Comparison of ENCODE assay signal across 15 cellular contexts in genomic region chr17:13922885-13923284, GRCh38.
DNase-seq lines count a peak whose midpoint lies in the region; ATAC-seq and TF ChIP-seq lines count a peak whose summit lies in the region.
"Had no signal": no experiment of that assay in that cellular context is flagged by ENCODE, and none has a peak within 500 bp of the region (broad histone marks: within the 10 kb centered on the region; RNA-seq: fewer than 3 reads in every experiment).

No MANE protein-coding gene starts in this region.

- H3K9me2 ChIP-seq in GM23338 (ENCODE audit: insufficient read depth) (no peaks in the 10 kb centered on the region), OCI-LY1 (ENCODE audit: low read depth, low read length) (no peaks in the 10 kb centered on the region)

- H3K4me1 Mint-ChIP-seq in GM23338, result peaks cover 18% of the 10 kb centered on the region
- peaks cover 68% of the 10 kb centered on the region for H3K4me1 Mint-ChIP-seq in dendritic cell treated with granulocyte-macrophage colony-stimulating factor and Interleukin-4, amounts not matched to agents 40 ng/mL and 50 ng/mL, for 4 days (ENCODE audit: low read depth)

- 0 out of 2 replicates have a peak, but pooled peaks cover 6% of the 10 kb centered on the region for H3K4me1 ChIP-seq in GM23338 (ENCODE audit: insufficient read depth)
- H3K4me1 ChIP-seq in OCI-LY1 (ENCODE audit: insufficient read depth, low read length, severe bottlenecking), result peaks cover 54% of the 10 kb centered on the region
- H3K4me1 ChIP-seq in neuronal stem cell (ENCODE audit: control insufficient read depth in 2 of 2, insufficient read depth in 1 of 2, low read depth in 1 of 2, low read length in 2 of 2), result peaks cover 0 to 2% of the 10 kb centered on the region in 2 donors

- H3K27ac Mint-ChIP-seq in GM23338, result peak overlapping the region; percentile 54; the same call in 1 of the 2 replicates
- peak overlapping the region; percentile 72 for H3K27ac Mint-ChIP-seq in dendritic cell treated with granulocyte-macrophage colony-stimulating factor and Interleukin-4, amounts not matched to agents 40 ng/mL and 50 ng/mL, for 4 days
- H3K27ac Mint-ChIP-seq: B cell; CD4-positive, alpha-beta T cell had no signal

- H2AFZ ChIP-seq in GM23338 (no peak overlapping the region), OCI-LY1 (ENCODE audit: low read length) (no peak overlapping the region), neuronal stem cell (ENCODE audit: low read length) (no peak overlapping the region)

- TF ChIP-seq CTCF in GM23338 (conservative IDR thresholded peaks at IDR 0.05; ENCODE audit: low read depth in 2 of 2), result no peak
- no peak for TF ChIP-seq CTCF in OCI-LY1 (IDR thresholded peaks at IDR 0.05; ENCODE audit: low read length)

- H3K27ac ChIP-seq in GM23338 (ENCODE audit: low read depth) (no peak overlapping the region), OCI-LY1 (ENCODE audit: low read depth, low read length, poor library complexity, severe bottlenecking) (peak overlapping the region; percentile 86), neuronal stem cell (replicated peaks; ENCODE audit: low read length) (no peak overlapping the region)

- H2BK15ac ChIP-seq in neuronal stem cell (ENCODE audit: low read length), result no peak overlapping the region

- H3K4me2 ChIP-seq in GM23338, result no peak overlapping the region
- H3K4me2 ChIP-seq in OCI-LY1 (ENCODE audit: low read length), result peak overlapping the region; percentile 21; the same call in 1 of the 2 replicates
- no peak overlapping the region for H3K4me2 ChIP-seq in neuronal stem cell (ENCODE audit: insufficient read depth, low read length, poor library complexity, severe bottlenecking)

- no peak overlapping the region for H2BK12ac ChIP-seq in neuronal stem cell (ENCODE audit: low read length)

- H2BK120ac ChIP-seq in neuronal stem cell (ENCODE audit: low read depth, low read length), result no peak overlapping the region

- H3K36me3 ChIP-seq in GM23338 (ENCODE audit: insufficient read depth), result no peaks in the 10 kb centered on the region
- H3K36me3 ChIP-seq in OCI-LY1 (ENCODE audit: insufficient read depth, low read length), result no peaks in the 10 kb centered on the region
- no peaks in the 10 kb centered on the region for H3K36me3 ChIP-seq in neuronal stem cell (replicated peaks in 1 of 2; ENCODE audit: control insufficient read depth in 2 of 2, insufficient read depth in 2 of 2, low read length in 2 of 2)

- no peak overlapping the region for H2BK5ac ChIP-seq in neuronal stem cell (ENCODE audit: low read length)

- H3F3A ChIP-seq in GM23338 (replicated peaks; ENCODE audit: low read depth), result no peaks in the 10 kb centered on the region
- H3F3A ChIP-seq in OCI-LY1 (ENCODE audit: insufficient read depth, low read length), result no peaks in the 10 kb centered on the region

- no peak overlapping the region for H4K8ac ChIP-seq in neuronal stem cell (ENCODE audit: low read depth, low read length)

- no peak overlapping the region for H4K91ac ChIP-seq in neuronal stem cell (ENCODE audit: low read depth, low read length, poor library complexity)

- H4K20me1 ChIP-seq in GM23338 (replicated peaks; ENCODE audit: insufficient read depth) (no peaks in the 10 kb centered on the region), OCI-LY1 (ENCODE audit: insufficient read depth, low read length) (no peaks in the 10 kb centered on the region)

- WGBS in neuronal stem cell (ENCODE audit: extremely low coverage in 2 of 2, insufficient read length in 2 of 2, insufficient replicate concordance in 1 of 2), 2 donors, result no CpG with 5 or more reads among the region's 5 CpGs

- DNase-seq in GM23338 (ENCODE audit: low spot score) (no peak), neuronal stem cell (ENCODE audit: low spot score) (no peak), NCI-H82 treated with DMSO at 0.1 percent for 48 hours (lab: John Stamatoyannopoulos, UW; ENCODE audit: unreplicated experiment) (no peak), DMS53 (lab: John Stamatoyannopoulos, UW) (no peak)
- DNase-seq: Calu3; CD4-positive, alpha-beta T cell; DMS 273 treated with DMSO at 0.1 percent for 48 hours; DMS79; HCEC 1CT; IMR-90 had no signal

- H3K23ac ChIP-seq in neuronal stem cell (ENCODE audit: low read depth, low read length, poor library complexity), result no peak overlapping the region

- H3K79me1 ChIP-seq in neuronal stem cell (ENCODE audit: low read depth, low read length), result no peaks in the 10 kb centered on the region

- H3K27me3 Mint-ChIP-seq in GM23338 (ENCODE audit: insufficient read depth, low read depth, poor library complexity), result peaks cover 13% of the 10 kb centered on the region
- no peaks in the 10 kb centered on the region for H3K27me3 Mint-ChIP-seq in dendritic cell treated with granulocyte-macrophage colony-stimulating factor and Interleukin-4, amounts not matched to agents 40 ng/mL and 50 ng/mL, for 4 days
- H3K27me3 Mint-ChIP-seq: B cell; CD4-positive, alpha-beta T cell had no signal

- no peak overlapping the region for H3K4me3 Mint-ChIP-seq in GM23338
- H3K4me3 Mint-ChIP-seq in dendritic cell treated with granulocyte-macrophage colony-stimulating factor and Interleukin-4, amounts not matched to agents 40 ng/mL and 50 ng/mL, for 4 days, result no peak overlapping the region
- H3K4me3 Mint-ChIP-seq: B cell; CD4-positive, alpha-beta T cell had no signal

- H3K9ac ChIP-seq in OCI-LY1 (ENCODE audit: low read length), result no peak overlapping the region
- H3K9ac ChIP-seq in neuronal stem cell (ENCODE audit: low read depth, low read length, poor library complexity), result no peak overlapping the region

- intact Hi-C loops in dendritic cell treated with granulocyte-macrophage colony-stimulating factor and Interleukin-4, amounts not matched to agents 40 ng/mL and 50 ng/mL, for 4 days (cut with micrococcal nuclease), result no loop called here

- H3K9me3 Mint-ChIP-seq in GM23338, result no peaks in the 10 kb centered on the region
- peaks cover 7% of the 10 kb centered on the region for H3K9me3 Mint-ChIP-seq in dendritic cell treated with granulocyte-macrophage colony-stimulating factor and Interleukin-4, amounts not matched to agents 40 ng/mL and 50 ng/mL, for 4 days
- H3K9me3 Mint-ChIP-seq: CD4-positive, alpha-beta T cell had no signal

- H3K79me2 ChIP-seq in GM23338 (replicated peaks; ENCODE audit: insufficient read depth) (no peaks in the 10 kb centered on the region), OCI-LY1 (ENCODE audit: insufficient read depth, low read length) (no peaks in the 10 kb centered on the region)

- no peak overlapping the region for H2AK5ac ChIP-seq in neuronal stem cell (ENCODE audit: low read depth, low read length)

- no peak overlapping the region for H3K14ac ChIP-seq in neuronal stem cell (ENCODE audit: low read length)

- H3K4ac ChIP-seq in neuronal stem cell (ENCODE audit: low read length), result no peak overlapping the region

- H3K9me3 ChIP-seq in OCI-LY1 (ENCODE audit: low read length) (no peaks in the 10 kb centered on the region), neuronal stem cell (replicated peaks in 1 of 2; ENCODE audit: control insufficient read depth in 2 of 2, insufficient read depth in 1 of 2, low read depth in 1 of 2, low read length in 2 of 2) (no peaks in the 10 kb centered on the region)

- peak overlapping the region; percentile 58 for H3K18ac ChIP-seq in neuronal stem cell (ENCODE audit: low read length)

- H3K4me3 ChIP-seq in GM23338 (no peak overlapping the region), OCI-LY1 (ENCODE audit: low read depth, low read length, poor library complexity, severe bottlenecking) (no peak overlapping the region), neuronal stem cell (ENCODE audit: low read length in 2 of 2) (no peak overlapping the region)
- H3K4me3 ChIP-seq: GM12878 had no signal

- ATAC-seq in GM23338 (peak; percentile 21; the same call in 1 of the 3 replicates), GM21825 (IDR thresholded peaks at IDR 0.05; ENCODE audit: unreplicated experiment) (no peak)
- ATAC-seq: GM12878 had no signal

- H3K27me3 ChIP-seq in GM23338 (ENCODE audit: insufficient read depth) (no peaks in the 10 kb centered on the region), OCI-LY1 (ENCODE audit: insufficient read depth, low read length) (no peaks in the 10 kb centered on the region), neuronal stem cell (ENCODE audit: control insufficient read depth in 3 of 3, insufficient read depth in 3 of 3, low read depth in 1 of 3, low read length in 3 of 3) (no peaks in the 10 kb centered on the region)

- no peaks in the 10 kb centered on the region for H3K36me3 Mint-ChIP-seq in GM23338 (ENCODE audit: low read depth)
- peaks cover 29% of the 10 kb centered on the region for H3K36me3 Mint-ChIP-seq in dendritic cell treated with granulocyte-macrophage colony-stimulating factor and Interleukin-4, amounts not matched to agents 40 ng/mL and 50 ng/mL, for 4 days (ENCODE audit: low read depth)

TF ChIP-seq in GM23338, 12 proteins besides CTCF, POLR2A, EP300 and RAD21 (continues in another document):
- no peak for TF ChIP-seq ZNF331 (CRISPR knock-in tag; IDR thresholded peaks at IDR 0.05; ENCODE audit: low read depth)
- TF ChIP-seq ZNF114 (CRISPR knock-in tag; IDR thresholded peaks at IDR 0.05), result no peak
- no peak for TF ChIP-seq EZH2 (IDR thresholded peaks at IDR 0.05; ENCODE audit: low read depth, unreplicated experiment)
- no peak for TF ChIP-seq EZH2phosphoT487 (IDR thresholded peaks at IDR 0.05; ENCODE audit: unreplicated experiment)
- TF ChIP-seq ETS1 (IDR thresholded peaks at IDR 0.05), result no peak
